In genomic region chr17:34539881-34540280, GRCh38 we compare ENCODE assay signal across 3 cellular contexts.
TF ChIP-seq lines count a peak whose summit lies in the region.

No MANE protein-coding gene starts in this region.

TF ChIP-seq in HepG2, 621 proteins besides CTCF, POLR2A, EP300 and RAD21:
- no peak for TF ChIP-seq ZNF576 (CRISPR knock-in tag; IDR thresholded peaks at IDR 0.05)
- TF ChIP-seq, protein P1, sequence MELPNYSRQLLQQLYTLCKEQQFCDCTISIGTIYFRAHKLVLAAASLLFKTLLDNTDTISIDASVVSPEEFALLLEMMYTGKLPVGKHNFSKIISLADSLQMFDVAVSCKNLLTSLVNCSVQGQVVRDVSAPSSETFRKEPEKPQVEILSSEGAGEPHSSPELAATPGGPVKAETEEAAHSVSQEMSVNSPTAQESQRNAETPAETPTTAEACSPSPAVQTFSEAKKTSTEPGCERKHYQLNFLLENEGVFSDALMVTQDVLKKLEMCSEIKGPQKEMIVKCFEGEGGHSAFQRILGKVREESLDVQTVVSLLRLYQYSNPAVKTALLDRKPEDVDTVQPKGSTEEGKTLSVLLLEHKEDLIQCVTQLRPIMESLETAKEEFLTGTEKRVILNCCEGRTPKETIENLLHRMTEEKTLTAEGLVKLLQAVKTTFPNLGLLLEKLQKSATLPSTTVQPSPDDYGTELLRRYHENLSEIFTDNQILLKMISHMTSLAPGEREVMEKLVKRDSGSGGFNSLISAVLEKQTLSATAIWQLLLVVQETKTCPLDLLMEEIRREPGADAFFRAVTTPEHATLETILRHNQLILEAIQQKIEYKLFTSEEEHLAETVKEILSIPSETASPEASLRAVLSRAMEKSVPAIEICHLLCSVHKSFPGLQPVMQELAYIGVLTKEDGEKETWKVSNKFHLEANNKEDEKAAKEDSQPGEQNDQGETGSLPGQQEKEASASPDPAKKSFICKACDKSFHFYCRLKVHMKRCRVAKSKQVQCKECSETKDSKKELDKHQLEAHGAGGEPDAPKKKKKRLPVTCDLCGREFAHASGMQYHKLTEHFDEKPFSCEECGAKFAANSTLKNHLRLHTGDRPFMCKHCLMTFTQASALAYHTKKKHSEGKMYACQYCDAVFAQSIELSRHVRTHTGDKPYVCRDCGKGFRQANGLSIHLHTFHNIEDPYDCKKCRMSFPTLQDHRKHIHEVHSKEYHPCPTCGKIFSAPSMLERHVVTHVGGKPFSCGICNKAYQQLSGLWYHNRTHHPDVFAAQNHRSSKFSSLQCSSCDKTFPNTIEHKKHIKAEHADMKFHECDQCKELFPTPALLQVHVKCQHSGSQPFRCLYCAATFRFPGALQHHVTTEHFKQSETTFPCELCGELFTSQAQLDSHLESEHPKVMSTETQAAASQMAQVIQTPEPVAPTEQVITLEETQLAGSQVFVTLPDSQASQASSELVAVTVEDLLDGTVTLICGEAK (IDR thresholded peaks at IDR 0.05) = no peak
- TF ChIP-seq, protein P1 (CRISPR knock-in tag; IDR thresholded peaks at IDR 0.05) = peak; percentile 74; the same call in 1 of the 2 replicates

TF ChIP-seq in GM12878, 131 proteins besides CTCF, POLR2A, EP300 and RAD21:
- TF ChIP-seq SMC3 (IDR thresholded peaks at IDR 0.05; ENCODE audit: borderline replicate concordance, low read length) (no peak), ZBTB33 (IDR thresholded peaks at IDR 0.05) (no peak), HDAC6 (IDR thresholded peaks at IDR 0.05; ENCODE audit: unreplicated experiment) (no peak)
- TF ChIP-seq, protein P1 (IDR thresholded peaks at IDR 0.05; ENCODE audit: borderline replicate concordance) = peak; percentile 74

TF ChIP-seq in K562, 482 proteins besides CTCF, POLR2A, EP300 and RAD21:
- TF ChIP-seq, protein P1 (IDR thresholded peaks at IDR 0.05) = peak; percentile 95
- TF ChIP-seq, protein P1 (CRISPR knock-in tag; IDR thresholded peaks at IDR 0.05) = peak; percentile 88
- no peak for TF ChIP-seq GABPB2 (CRISPR knock-in tag; conservative IDR thresholded peaks at IDR 0.05)
- no peak for TF ChIP-seq ZNF232 (CRISPR knock-in tag; IDR thresholded peaks at IDR 0.05)
- no peak for TF ChIP-seq NFRKB (IDR thresholded peaks at IDR 0.05; ENCODE audit: low read depth)
TF ChIP-seq in K562: peak in this region for 1.
